Comparison of ENCODE assay signal across 8 cellular contexts in genomic region chr22:37807410-37808293, GRCh38. TPM values are rescaled to one million over a fixed set of nuclear protein-coding genes. Genes with fewer than 3 reads are reported as not detected.
A peak's percentile ranks its signal among the peaks of the same experiment; 100 is the strongest.
DNase-seq lines count a peak whose midpoint lies in the region; ATAC-seq and TF ChIP-seq lines count a peak whose summit lies in the region.

GCAT (plus strand) TSS chr22:37807934; CDS start chr22:37807968, 34 bp downstream.

- H3K27me3 ChIP-seq in adrenal gland (no peaks in the 10 kb centered on the region), heart left ventricle (no peaks in the 10 kb centered on the region), upper lobe of left lung (no peaks in the 10 kb centered on the region)

- ATAC-seq in HG02678 (IDR thresholded peaks at IDR 0.05; ENCODE audit: unreplicated experiment) (peak; percentile 91), heart left ventricle (peak; percentile 87 to 92 (median 90)), upper lobe of left lung (ENCODE audit: low FRiP score in 2 of 2) (peak; percentile 94 to 96)

- H3K4me1 ChIP-seq in adrenal gland (replicated peaks in 1 of 2) (peaks cover 33 to 47% of the 10 kb centered on the region in 2 donors), heart left ventricle (peaks cover 0 to 57% (median 30%) of the 10 kb centered on the region in 12 donors), upper lobe of left lung (peaks cover 35 to 60% (median 42%) of the 10 kb centered on the region in 4 donors)

- peaks cover 38% of the 10 kb centered on the region for H3K4me1 Mint-ChIP-seq in T-helper 1 cell treated with Interleukin-12 subunit alpha and Interleukin-12 subunit beta and Interleukin-4 antibody, amounts not matched to agents 30 μg/mL and 1 μg/mL, for 36 hours (ENCODE audit: low read depth)

- H3K9me3 ChIP-seq in adrenal gland (replicated peaks in 1 of 3) (no peaks in the 10 kb centered on the region), heart left ventricle (no peaks in the 10 kb centered on the region), upper lobe of left lung (no peaks in the 10 kb centered on the region)

- 0 to 1% (median 1%) methylated on average over 12 to 73 of the region's 73 CpGs for WGBS in adrenal gland, 4 donors
- 0 to 1% (median 0%) methylated on average over 16 to 73 of the region's 73 CpGs for WGBS in heart left ventricle, 4 donors
- WGBS in upper lobe of left lung, 2 donors: 1 to 3% methylated on average over 14 to 45 of the region's 73 CpGs

- H3K36me3 ChIP-seq in adrenal gland (replicated peaks in 1 of 2) (no peaks in the 10 kb centered on the region), heart left ventricle (no peaks in the 10 kb centered on the region), upper lobe of left lung (no peaks in the 10 kb centered on the region)

- peak; percentile 99 for DNase-seq in GM10266 (ENCODE audit: extremely low spot score)
- peak; percentile 87 for DNase-seq in NCI-H146 (lab: John Stamatoyannopoulos, UW)
- peak; percentile 96 to 98 (median 96) for DNase-seq in adrenal gland
- peak; percentile 95 to 97 (median 97) for DNase-seq in heart left ventricle
- peak; percentile 89 to 99 (median 94) for DNase-seq in posterior cingulate gyrus
- DNase-seq in upper lobe of left lung: peak; percentile 96 to 99

- H3K4me3 ChIP-seq in adrenal gland (peak within 1 kb of the TSS in 2 of 4 donors; percentile 38 to 60), heart left ventricle (peak within 1 kb of the TSS; percentile 48 to 85 (median 74)), upper lobe of left lung (peak within 1 kb of the TSS; percentile 51 to 66 (median 57))

- peaks cover 33% of the 10 kb centered on the region for H3K27me3 Mint-ChIP-seq in T-helper 1 cell treated with Interleukin-12 subunit alpha and Interleukin-12 subunit beta and Interleukin-4 antibody, amounts not matched to agents 30 μg/mL and 1 μg/mL, for 36 hours (ENCODE audit: low read depth)

- no peak for TF ChIP-seq EP300 in upper lobe of left lung (IDR thresholded peaks at IDR 0.05)

- intact Hi-C loops in adrenal gland (cut with DNase I): no loop called here
- intact Hi-C loops in heart left ventricle (cut with DNase I): loop anchor here in 1 of 10 donors (10.0 kb wide), 1 partner anchor 53 kb away; no protein-coding TSS in a partner anchor
- intact Hi-C loops in posterior cingulate gyrus (cut with DNase I): no loop called here

- H3K4me3 Mint-ChIP-seq in T-helper 1 cell treated with Interleukin-12 subunit alpha and Interleukin-12 subunit beta and Interleukin-4 antibody, amounts not matched to agents 30 μg/mL and 1 μg/mL, for 36 hours: peak within 1 kb of the TSS; percentile 77

- TF ChIP-seq POLR2A in adrenal gland (IDR thresholded peaks at IDR 0.05): peak; percentile 44 to 85
- peak in 1 of 2 donors; percentile 56 for TF ChIP-seq POLR2A in heart left ventricle (IDR thresholded peaks at IDR 0.05)
- peak in 3 of 4 donors; percentile 14 to 70 (median 39) for TF ChIP-seq POLR2A in upper lobe of left lung (IDR thresholded peaks at IDR 0.05)

- peaks cover 3% of the 10 kb centered on the region for H3K36me3 Mint-ChIP-seq in T-helper 1 cell treated with Interleukin-12 subunit alpha and Interleukin-12 subunit beta and Interleukin-4 antibody, amounts not matched to agents 30 μg/mL and 1 μg/mL, for 36 hours (ENCODE audit: low read depth)

- peak within 1 kb of the TSS; percentile 41 for H3K27ac Mint-ChIP-seq in T-helper 1 cell treated with Interleukin-12 subunit alpha and Interleukin-12 subunit beta and Interleukin-4 antibody, amounts not matched to agents 30 μg/mL and 1 μg/mL, for 36 hours

- no peaks in the 10 kb centered on the region for H3K9me3 Mint-ChIP-seq in T-helper 1 cell treated with Interleukin-12 subunit alpha and Interleukin-12 subunit beta and Interleukin-4 antibody, amounts not matched to agents 30 μg/mL and 1 μg/mL, for 36 hours

- no peak for TF ChIP-seq CTCF in GM10266 (IDR thresholded peaks at IDR 0.05; ENCODE audit: control insufficient read depth, insufficient read depth, low read depth, missing control alignments)
- TF ChIP-seq CTCF in adrenal gland (IDR thresholded peaks at IDR 0.05): no peak
- TF ChIP-seq CTCF in heart left ventricle (IDR thresholded peaks at IDR 0.05): no peak
- peak in 1 of 6 experiments; percentile 13 for TF ChIP-seq CTCF in upper lobe of left lung (IDR thresholded peaks at IDR 0.05)

- peak within 1 kb of the TSS in 4 of 5 donors; percentile 49 to 81 (median 64) for H3K27ac ChIP-seq in adrenal gland
- peak within 1 kb of the TSS in 10 of 12 donors; percentile 52 to 97 (median 80) for H3K27ac ChIP-seq in heart left ventricle
- peak within 1 kb of the TSS; percentile 39 to 95 (median 90) for H3K27ac ChIP-seq in upper lobe of left lung

RNA-seq across cellular contexts. Expression of gene GCAT, which starts in this region (rescaled TPM):
- total RNA-seq in adrenal gland (10 to 100 TPM; 20.5 to 87.9 (median 30.4) TPM), heart left ventricle (10 to 100 TPM; 25.2 to 83.6 (median 39.7) TPM), upper lobe of left lung (10 to 100 TPM in 2 of 6 donors, 1 to 10 TPM in 4; 2.7 to 16.7 (median 7.5) TPM)
- polyA plus RNA-seq in adrenal gland (10 to 100 TPM; 18.2 to 37.2 (median 37.1) TPM), heart left ventricle (10 to 100 TPM; 26.7 to 53.4 TPM)
